8 cellular contexts compared by ENCODE assay signal in the genomic region with DNA sequence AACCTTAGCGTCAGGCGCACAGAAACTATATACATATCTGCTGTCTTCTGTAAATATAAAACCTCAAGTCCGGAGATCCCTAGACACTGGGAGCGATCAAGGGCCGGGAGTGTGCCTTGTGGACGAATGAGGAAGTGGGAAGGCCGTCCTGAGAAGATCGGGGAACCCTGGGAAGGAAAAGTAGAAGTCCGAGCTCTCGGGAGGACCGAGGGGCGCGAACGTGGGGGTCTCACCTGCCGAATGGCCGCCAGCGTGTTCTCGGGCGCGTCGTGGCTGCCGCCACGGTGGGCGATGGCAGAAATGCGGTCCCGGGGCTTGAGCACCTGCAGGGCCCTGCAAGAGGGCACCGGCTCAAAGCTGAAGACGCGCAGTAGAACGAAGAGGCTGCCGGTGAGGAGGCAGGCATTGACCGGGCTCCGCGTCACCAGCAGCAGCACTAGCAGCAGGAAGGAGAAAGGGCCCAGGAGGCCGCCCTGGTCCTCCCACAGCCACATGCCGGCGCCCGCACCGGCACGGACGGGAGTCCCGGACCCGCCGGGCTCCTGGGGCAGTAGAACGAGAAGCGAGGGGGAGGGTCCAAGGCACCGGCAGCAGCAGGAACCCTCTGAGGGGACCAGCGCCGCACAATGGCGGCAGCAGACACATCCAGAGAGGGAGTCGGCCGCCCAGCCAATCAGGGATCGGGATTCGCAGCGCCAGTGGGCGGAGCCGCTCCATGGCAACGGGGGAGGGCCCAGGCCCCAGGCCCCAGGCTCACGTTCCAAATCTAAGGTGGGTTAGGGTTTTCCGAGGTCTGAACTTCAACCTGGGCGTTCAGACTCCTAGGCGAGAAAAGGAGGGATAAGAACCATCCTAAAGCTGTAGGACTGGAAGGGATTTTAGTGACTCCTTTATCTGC. TPM values are rescaled to one million over a fixed set of nuclear protein-coding genes. Genes with fewer than 3 reads are reported as not detected.
DNase-seq lines count a peak whose midpoint lies in the region; ATAC-seq and TF ChIP-seq lines count a peak whose summit lies in the region.

A gene with protein sequence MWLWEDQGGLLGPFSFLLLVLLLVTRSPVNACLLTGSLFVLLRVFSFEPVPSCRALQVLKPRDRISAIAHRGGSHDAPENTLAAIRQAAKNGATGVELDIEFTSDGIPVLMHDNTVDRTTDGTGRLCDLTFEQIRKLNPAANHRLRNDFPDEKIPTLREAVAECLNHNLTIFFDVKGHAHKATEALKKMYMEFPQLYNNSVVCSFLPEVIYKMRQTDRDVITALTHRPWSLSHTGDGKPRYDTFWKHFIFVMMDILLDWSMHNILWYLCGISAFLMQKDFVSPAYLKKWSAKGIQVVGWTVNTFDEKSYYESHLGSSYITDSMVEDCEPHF (minus strand): TSS at position 628 of the 898 bp plus-strand sequence. CDS start 134 bp downstream, at position 494.

- peak within 1 kb of the TSS; percentile 70 for H3K27ac ChIP-seq in cingulate gyrus (ENCODE audit: low read depth, low read length)
- H3K27ac ChIP-seq in layer of hippocampus (ENCODE audit: low read depth, low read length), result peak within 1 kb of the TSS; percentile 80

- peak within 1 kb of the TSS; percentile 92 for H3K4me3 ChIP-seq in BE2C (ENCODE audit: low read depth, low read length)

- DNase-seq in BE2C (peak; percentile 97), NCI-H510A (lab: John Stamatoyannopoulos, UW) (peak; percentile 95)
- peak; percentile 94 to 95 for DNase-seq in activated CD4-positive, alpha-beta T cell treated with anti-CD3 and anti-CD28 coated beads for 4 hours
- peak; percentile 92 to 96 for DNase-seq in stimulated activated CD4-positive, alpha-beta T cell treated with anti-CD3 and anti-CD28 coated beads, Interleukin-1b, Interleukin-23, amount 100 ng/mL, for 4 hours (ENCODE audit: low read depth in 2 of 2)

- TF ChIP-seq CTCF in BE2C (IDR thresholded peaks at IDR 0.05; ENCODE audit: low read depth, low read length), result peak; percentile 42

- peak; percentile 61 for ATAC-seq in HG03439 (IDR thresholded peaks at IDR 0.05; ENCODE audit: unreplicated experiment)

- H3K9me3 ChIP-seq in BE2C, result no peaks in the 10 kb centered on the region

- peaks cover 10% of the 10 kb centered on the region for H3K4me1 ChIP-seq in BE2C

- no peaks in the 10 kb centered on the region for H3K27me3 ChIP-seq in BE2C
- H3K27me3 ChIP-seq in layer of hippocampus (ENCODE audit: control insufficient read depth, insufficient read depth, low read length), result no peaks in the 10 kb centered on the region

- TF ChIP-seq POLR2A in GM19193 (IDR thresholded peaks at IDR 0.05; ENCODE audit: extremely low read depth, insufficient read depth, insufficient read length), result peak; percentile 90

- H3K36me3 ChIP-seq in BE2C, result peaks cover 1% of the 10 kb centered on the region

RNA-seq across cellular contexts. Expression of the gene that starts here (rescaled TPM):
- polyA plus RNA-seq in BE2C (2012; ENCODE audit: insufficient read depth, insufficient read length, low read depth), result 89.5 TPM

Comparison
In these comparisons a context has a peak if more than half of its experiments do, and no peak if none do; other contexts are left out.
1. Peak in every context shown above with its lines: DNase-seq, ATAC-seq, H3K4me3 ChIP-seq and H3K27ac ChIP-seq.